13 cellular contexts compared by ENCODE assay signal in the genomic region with DNA sequence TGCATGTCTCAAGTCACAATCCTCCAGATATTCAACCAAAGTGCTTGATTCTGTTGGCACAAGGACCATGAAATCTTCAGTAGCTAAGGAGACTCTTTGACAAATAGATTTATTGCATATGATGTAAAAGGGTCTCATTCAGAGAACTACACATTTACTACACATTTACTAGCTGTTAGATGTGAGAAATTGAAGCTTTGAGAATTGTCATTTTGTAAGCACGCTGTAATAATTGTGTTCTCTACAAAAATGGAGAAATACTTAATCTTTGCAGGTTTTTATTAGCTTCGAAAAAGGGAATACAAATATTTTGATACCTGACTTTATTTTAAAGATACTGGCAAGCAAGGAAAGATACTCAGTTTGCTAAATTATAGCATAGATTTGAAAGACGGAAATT.
DNase-seq lines count a peak whose midpoint lies in the region; ATAC-seq and TF ChIP-seq lines count a peak whose summit lies in the region.
"Had no signal": no experiment of that assay in that cellular context is flagged by ENCODE, and none has a peak within 500 bp of the region (broad histone marks: within the 10 kb centered on the region; RNA-seq: fewer than 3 reads in every experiment).

No MANE protein-coding gene starts in this region.

- CTCF ChIA-PET in activated B cell treated with CpG ODN at 0.5 μM for 24 hours (lab: Charles Lee) = interaction anchor here (2.0 to 3.6 kb wide), 2 partner anchors 20 to 88 kb away, joined by 5 to 33 read pairs; no protein-coding TSS in a partner anchor

- no peaks in the 10 kb centered on the region for H3K36me3 Mint-ChIP-seq in activated naive CD4-positive, alpha-beta T cell treated with anti-CD3 and anti-CD28 coated beads, Interleukin-2, amount 50 U/mL, for 24 hours
- no peaks in the 10 kb centered on the region for H3K36me3 Mint-ChIP-seq in activated B cell treated with CpG ODN at 0.5 μM for 24 hours (ENCODE audit: low read depth)

- no peak for ATAC-seq in activated B cell treated with CpG ODN at 0.5 μM for 24 hours (ENCODE audit: low read depth)
- ATAC-seq in thoracic aorta (ENCODE audit: insufficient number of reproducible peaks, low FRiP score, low read depth) = no peak
- ATAC-seq: left colon had no signal

- H3K4me1 ChIP-seq in thoracic aorta (ENCODE audit: control insufficient read depth in 1 of 2, low read depth in 2 of 2) = peaks cover 20 to 52% of the 10 kb centered on the region in 2 donors

- intact Hi-C loops in activated B cell treated with CpG ODN at 0.5 μM for 24 hours (cut with micrococcal nuclease) = no loop called here

- H3K27me3 ChIP-seq in layer of hippocampus (ENCODE audit: control insufficient read depth, insufficient read depth, low read length) (no peaks in the 10 kb centered on the region), thoracic aorta (replicated peaks; ENCODE audit: insufficient read depth) (no peaks in the 10 kb centered on the region)

- TF ChIP-seq CTCF in activated B cell treated with CpG ODN at 0.5 μM for 24 hours (IDR thresholded peaks at IDR 0.05) (no peak), thoracic aorta (IDR thresholded peaks at IDR 0.05) (no peak)

- peak overlapping the region; percentile 91 for H3K27ac Mint-ChIP-seq in activated naive CD4-positive, alpha-beta T cell treated with anti-CD3 and anti-CD28 coated beads, Interleukin-2, amount 50 U/mL, for 24 hours
- peak overlapping the region; percentile 96 for H3K27ac Mint-ChIP-seq in activated B cell treated with CpG ODN at 0.5 μM for 24 hours

- DNase-seq in activated naive CD4-positive, alpha-beta T cell treated with Interleukin-2 at 50 U/mL for 16 hours = no peak
- no peak for DNase-seq in activated B cell treated with CpG ODN at 0.5 μM for 24 hours
- no peak for DNase-seq in thoracic aorta (ENCODE audit: low spot score)
- no peak for DNase-seq in kidney tubule cell (ENCODE audit: low spot score)
- DNase-seq in D341Med (ENCODE audit: low spot score) = no peak
- DNase-seq in AG08396 (ENCODE audit: low spot score) = no peak
- DNase-seq: GF-D8, GM23248, left colon, NCI-H510A treated with DMSO at 0.1 percent for 48 hours, SK-N-SH had no signal

- H3K36me3 ChIP-seq in thoracic aorta = no peaks in the 10 kb centered on the region

- no peaks in the 10 kb centered on the region for H3K27me3 Mint-ChIP-seq in activated naive CD4-positive, alpha-beta T cell treated with anti-CD3 and anti-CD28 coated beads, Interleukin-2, amount 50 U/mL, for 24 hours
- no peaks in the 10 kb centered on the region for H3K27me3 Mint-ChIP-seq in activated B cell treated with CpG ODN at 0.5 μM for 24 hours

- peaks cover 63% of the 10 kb centered on the region for H3K4me1 Mint-ChIP-seq in activated naive CD4-positive, alpha-beta T cell treated with anti-CD3 and anti-CD28 coated beads, Interleukin-2, amount 50 U/mL, for 24 hours
- H3K4me1 Mint-ChIP-seq in activated B cell treated with CpG ODN at 0.5 μM for 24 hours = peaks cover 69% of the 10 kb centered on the region

- no peak overlapping the region for H3K4me3 ChIP-seq in thoracic aorta
- H3K4me3 ChIP-seq: GM23248 had no signal

- no peaks in the 10 kb centered on the region for H3K9me3 ChIP-seq in thoracic aorta
- H3K9me3 ChIP-seq: SK-N-SH had no signal

- H3K9me3 Mint-ChIP-seq in activated naive CD4-positive, alpha-beta T cell treated with anti-CD3 and anti-CD28 coated beads, Interleukin-2, amount 50 U/mL, for 24 hours = no peaks in the 10 kb centered on the region
- H3K9me3 Mint-ChIP-seq in activated B cell treated with CpG ODN at 0.5 μM for 24 hours = no peaks in the 10 kb centered on the region

- POLR2A ChIA-PET in activated B cell treated with CpG ODN at 0.5 μM for 24 hours (lab: Charles Lee) = interaction anchor here (0.6 to 9.3 kb wide), 9 partner anchors 9 to 88 kb away, joined by 3 to 416 read pairs (median 9); a partner anchor contains a TSS

- H3K4me3 Mint-ChIP-seq in activated naive CD4-positive, alpha-beta T cell treated with anti-CD3 and anti-CD28 coated beads, Interleukin-2, amount 50 U/mL, for 24 hours = no peak overlapping the region
- no peak overlapping the region for H3K4me3 Mint-ChIP-seq in activated B cell treated with CpG ODN at 0.5 μM for 24 hours

- H3K27ac ChIP-seq in layer of hippocampus (ENCODE audit: low read depth, low read length) (peak overlapping the region; percentile 97), thoracic aorta (peak overlapping the region; percentile 97 to 98)
- H3K27ac ChIP-seq: GM23248 had no signal
